In genomic region chrX:24080670-24081069, GRCh38 we compare ENCODE assay signal across 15 cellular contexts. TPM values are rescaled to one million over a fixed set of nuclear protein-coding genes. Genes with fewer than 3 reads are reported as not detected.
DNase-seq lines count a peak whose midpoint lies in the region; ATAC-seq and TF ChIP-seq lines count a peak whose summit lies in the region.
"Had no signal": no experiment of that assay in that cellular context is flagged by ENCODE, and none has a peak within 500 bp of the region (broad histone marks: within the 10 kb centered on the region; RNA-seq: fewer than 3 reads in every experiment).

No MANE protein-coding gene starts in this region.

- no peak for TF ChIP-seq CTCF in GM10266 (IDR thresholded peaks at IDR 0.05; ENCODE audit: control insufficient read depth, insufficient read depth, low read depth, missing control alignments)
- TF ChIP-seq CTCF in body of pancreas (IDR thresholded peaks at IDR 0.05): no peak
- TF ChIP-seq CTCF in testis (IDR thresholded peaks at IDR 0.05): no peak

- no peak overlapping the region for H3K4me3 ChIP-seq in body of pancreas
- no peak overlapping the region for H3K4me3 ChIP-seq in testis
- H3K4me3 ChIP-seq: esophagus muscularis mucosa, mucosa of descending colon, upper lobe of left lung had no signal

- no peaks in the 10 kb centered on the region for H3K4me1 Mint-ChIP-seq in central memory CD8-positive, alpha-beta T cell

- H3K27me3 ChIP-seq in body of pancreas (no peaks in the 10 kb centered on the region), testis (no peaks in the 10 kb centered on the region)
- H3K27me3 ChIP-seq: brain microvascular endothelial cell, esophagus muscularis mucosa, upper lobe of left lung had no signal

- WGBS in body of pancreas, 2 donors: 58 to 73% methylated on average over 3 of the region's 3 CpGs
- 83 to 91% methylated on average over 3 of the region's 3 CpGs for WGBS in testis, 2 donors

- TF ChIP-seq POLR2A in body of pancreas (IDR thresholded peaks at IDR 0.05) (no peak), testis (IDR thresholded peaks at IDR 0.05) (no peak)

- peaks cover 0 to 5% of the 10 kb centered on the region in 2 donors for H3K36me3 ChIP-seq in body of pancreas (replicated peaks in 1 of 2; ENCODE audit: insufficient read depth in 1 of 2, low read depth in 2 of 2)
- H3K36me3 ChIP-seq in testis (ENCODE audit: low read depth, missing control alignments): no peaks in the 10 kb centered on the region

- DNase-seq in GM10266 (ENCODE audit: extremely low spot score): peak; percentile 28
- DNase-seq in GM19240 (ENCODE audit: insufficient read length, low spot score): peak; percentile 2
- no peak for DNase-seq in central memory CD8-positive, alpha-beta T cell (ENCODE audit: low spot score in 2 of 2)
- no peak for DNase-seq in body of pancreas
- no peak for DNase-seq in hepatic stellate cell (ENCODE audit: low spot score)
- DNase-seq in testis: no peak
- DNase-seq: activated CD8-positive, alpha-beta memory T cell treated with anti-CD3 and anti-CD28 coated beads for 24 hours; brain microvascular endothelial cell; mucosa of descending colon; NCI-H1092; NCI-H69; SW 1271; upper lobe of left lung had no signal

- no peaks in the 10 kb centered on the region for H3K9me3 Mint-ChIP-seq in central memory CD8-positive, alpha-beta T cell

- no peak overlapping the region for H3K27ac Mint-ChIP-seq in central memory CD8-positive, alpha-beta T cell (ENCODE audit: low read depth)

- no peaks in the 10 kb centered on the region for H3K27me3 Mint-ChIP-seq in central memory CD8-positive, alpha-beta T cell

- intact Hi-C loops in body of pancreas (cut with DNase I): no loop called here
- intact Hi-C loops in testis (cut with DNase I; ENCODE audit: low total_unique reads): no loop called here

- H3K9me3 ChIP-seq in body of pancreas (no peaks in the 10 kb centered on the region), testis (no peaks in the 10 kb centered on the region)
- H3K9me3 ChIP-seq: esophagus muscularis mucosa, mucosa of descending colon, upper lobe of left lung had no signal

- no peak overlapping the region for H3K27ac ChIP-seq in body of pancreas
- H3K27ac ChIP-seq in testis: no peak overlapping the region
- H3K27ac ChIP-seq: brain microvascular endothelial cell, esophagus muscularis mucosa, upper lobe of left lung had no signal

- H3K4me1 ChIP-seq in body of pancreas (no peaks in the 10 kb centered on the region), testis (no peaks in the 10 kb centered on the region)
- H3K4me1 ChIP-seq: esophagus muscularis mucosa, upper lobe of left lung had no signal

- peaks cover 21% of the 10 kb centered on the region for H3K36me3 Mint-ChIP-seq in central memory CD8-positive, alpha-beta T cell (ENCODE audit: insufficient read depth)

- H3K4me3 Mint-ChIP-seq in central memory CD8-positive, alpha-beta T cell: peak overlapping the region; percentile 25

- ATAC-seq in HG03520 (IDR thresholded peaks at IDR 0.05; ENCODE audit: unreplicated experiment) (peak; percentile 42), body of pancreas (no peak)
- no peak for ATAC-seq in central memory CD8-positive, alpha-beta T cell (replicated peaks; ENCODE audit: extremely low read depth, poor library complexity, severe bottlenecking)
- ATAC-seq: mucosa of descending colon had no signal

RNA-seq across cellular contexts. Expression of gene EIF2S3, which starts 25.9 kb away (rescaled TPM):
- total RNA-seq in body of pancreas (100 to 1,000 TPM in 1 of 2 donors, 10 to 100 TPM in 1; 49.1 to 105 TPM), testis (10 to 100 TPM; 65.4 to 66.5 TPM)
- 44.0 TPM for polyA plus RNA-seq in testis (ENCODE audit: insufficient read depth, low read depth, low replicate concordance)

RNA-seq across cellular contexts. Expression of gene KLHL15, which starts 53.7 kb away (rescaled TPM):
- total RNA-seq in body of pancreas (1 to 10 TPM; 4.7 to 7.6 TPM), testis (10 to 100 TPM; 82.4 to 83.4 TPM)
- polyA plus RNA-seq in testis (ENCODE audit: insufficient read depth, low read depth, low replicate concordance): 31.5 TPM

Comparison
In these comparisons a context has a peak if more than half of its experiments do, and no peak if none do; other contexts are left out.
1. DNase-seq: peak in GM10266 (single experiment) and GM19240 (single experiment); none in central memory CD8-positive, alpha-beta T cell (0 of 2), body of pancreas (0 of 4), hepatic stellate cell (single experiment) and testis (single experiment).
2. RNA of gene KLHL15, which starts 53.7 kb away (total RNA-seq): 82.4 to 83.4 TPM in testis; 4.7 to 7.6 TPM in body of pancreas; every median in the first group is over 4 times any median in the second.